1 cellular context compared by ENCODE assay signal in genomic region chr20:2651772-2652723, GRCh38.
A peak's percentile ranks its signal among the peaks of the same experiment; 100 is the strongest.
TF ChIP-seq lines count a peak whose summit lies in the region.

Gene NOP56, plus strand, starts transcription at chr20:2652632. Its CDS starts 29 bp downstream, at chr20:2652661.

TF ChIP-seq in K562, 482 proteins besides CTCF, POLR2A, EP300 and RAD21 (continued from another document and continues in another):
- TF ChIP-seq, protein P1, sequence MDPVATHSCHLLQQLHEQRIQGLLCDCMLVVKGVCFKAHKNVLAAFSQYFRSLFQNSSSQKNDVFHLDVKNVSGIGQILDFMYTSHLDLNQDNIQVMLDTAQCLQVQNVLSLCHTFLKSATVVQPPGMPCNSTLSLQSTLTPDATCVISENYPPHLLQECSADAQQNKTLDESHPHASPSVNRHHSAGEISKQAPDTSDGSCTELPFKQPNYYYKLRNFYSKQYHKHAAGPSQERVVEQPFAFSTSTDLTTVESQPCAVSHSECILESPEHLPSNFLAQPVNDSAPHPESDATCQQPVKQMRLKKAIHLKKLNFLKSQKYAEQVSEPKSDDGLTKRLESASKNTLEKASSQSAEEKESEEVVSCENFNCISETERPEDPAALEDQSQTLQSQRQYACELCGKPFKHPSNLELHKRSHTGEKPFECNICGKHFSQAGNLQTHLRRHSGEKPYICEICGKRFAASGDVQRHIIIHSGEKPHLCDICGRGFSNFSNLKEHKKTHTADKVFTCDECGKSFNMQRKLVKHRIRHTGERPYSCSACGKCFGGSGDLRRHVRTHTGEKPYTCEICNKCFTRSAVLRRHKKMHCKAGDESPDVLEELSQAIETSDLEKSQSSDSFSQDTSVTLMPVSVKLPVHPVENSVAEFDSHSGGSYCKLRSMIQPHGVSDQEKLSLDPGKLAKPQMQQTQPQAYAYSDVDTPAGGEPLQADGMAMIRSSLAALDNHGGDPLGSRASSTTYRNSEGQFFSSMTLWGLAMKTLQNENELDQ (CRISPR knock-in tag; IDR thresholded peaks at IDR 0.05; ENCODE audit: borderline replicate concordance): no peak
- TF ChIP-seq, protein P2, sequence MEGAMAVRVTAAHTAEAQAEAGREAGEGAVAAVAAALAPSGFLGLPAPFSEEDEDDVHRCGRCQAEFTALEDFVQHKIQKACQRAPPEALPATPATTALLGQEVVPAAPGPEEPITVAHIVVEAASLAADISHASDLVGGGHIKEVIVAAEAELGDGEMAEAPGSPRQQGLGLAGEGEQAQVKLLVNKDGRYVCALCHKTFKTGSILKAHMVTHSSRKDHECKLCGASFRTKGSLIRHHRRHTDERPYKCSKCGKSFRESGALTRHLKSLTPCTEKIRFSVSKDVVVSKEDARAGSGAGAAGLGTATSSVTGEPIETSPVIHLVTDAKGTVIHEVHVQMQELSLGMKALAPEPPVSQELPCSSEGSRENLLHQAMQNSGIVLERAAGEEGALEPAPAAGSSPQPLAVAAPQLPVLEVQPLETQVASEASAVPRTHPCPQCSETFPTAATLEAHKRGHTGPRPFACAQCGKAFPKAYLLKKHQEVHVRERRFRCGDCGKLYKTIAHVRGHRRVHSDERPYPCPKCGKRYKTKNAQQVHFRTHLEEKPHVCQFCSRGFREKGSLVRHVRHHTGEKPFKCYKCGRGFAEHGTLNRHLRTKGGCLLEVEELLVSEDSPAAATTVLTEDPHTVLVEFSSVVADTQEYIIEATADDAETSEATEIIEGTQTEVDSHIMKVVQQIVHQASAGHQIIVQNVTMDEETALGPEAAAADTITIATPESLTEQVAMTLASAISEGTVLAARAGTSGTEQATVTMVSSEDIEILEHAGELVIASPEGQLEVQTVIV (CRISPR knock-in tag; IDR thresholded peaks at IDR 0.05; ENCODE audit: borderline replicate concordance): no peak
- TF ChIP-seq PTBP1 (IDR thresholded peaks at IDR 0.05; ENCODE audit: low read depth, low read length) (no peak), CCAR2 (IDR thresholded peaks at IDR 0.05; ENCODE audit: low read depth, low read length) (no peak), LARP7 (IDR thresholded peaks at IDR 0.05) (no peak), U2AF2 (optimal IDR thresholded peaks at IDR 0.05; ENCODE audit: low read depth, low read length) (no peak), SLC30A9 (CRISPR knock-in tag; IDR thresholded peaks at IDR 0.05) (no peak), NR0B1 (IDR thresholded peaks at IDR 0.05; ENCODE audit: partially characterized antibody) (no peak), ZBED1 (IDR thresholded peaks at IDR 0.05) (no peak), SIN3A (IDR thresholded peaks at IDR 0.05; ENCODE audit: borderline replicate concordance in 2 of 2, control insufficient read depth in 1 of 2, low read depth in 2 of 2, low read length in 2 of 2) (peak; percentile 40 to 91; a peak in 3 of 4 replicates), E2F4 (CRISPR knock-in tag; IDR thresholded peaks at IDR 0.05; ENCODE audit: low read depth) (no peak), TCF7L2 (IDR thresholded peaks at IDR 0.05; ENCODE audit: low read depth, low read length) (peak; percentile 93), ZNF124 (CRISPR knock-in tag; IDR thresholded peaks at IDR 0.05) (no peak), SRSF1 (IDR thresholded peaks at IDR 0.05; ENCODE audit: low read depth, low read length) (peak; percentile 42; the same call in 1 of the 2 replicates), ERF (CRISPR knock-in tag; IDR thresholded peaks at IDR 0.05) (no peak), EZH2 (IDR thresholded peaks at IDR 0.05; ENCODE audit: borderline replicate concordance, low read depth, low read length) (no peak), PCBP2 (IDR thresholded peaks at IDR 0.05; ENCODE audit: low read depth, low read length, poor library complexity, severe bottlenecking) (peak; percentile 9), ZNF695 (CRISPR knock-in tag; IDR thresholded peaks at IDR 0.05) (no peak), ZBTB43 (CRISPR knock-in tag; IDR thresholded peaks at IDR 0.05) (no peak), ZNF57 (CRISPR knock-in tag; IDR thresholded peaks at IDR 0.05) (no peak), KLF16 (IDR thresholded peaks at IDR 0.05) (no peak), ZBTB12 (CRISPR knock-in tag; IDR thresholded peaks at IDR 0.05) (no peak), PHF8 (IDR thresholded peaks at IDR 0.05; ENCODE audit: borderline replicate concordance, low read length) (peak; percentile 92; the same call in 1 of the 2 replicates), PML (IDR thresholded peaks at IDR 0.05; ENCODE audit: low read length) (no peak), SIN3B (IDR thresholded peaks at IDR 0.05; ENCODE audit: low read depth) (no peak; the same call in 1 of the 2 replicates), JUNB (CRISPR knock-in tag; conservative IDR thresholded peaks at IDR 0.05) (no peak), ZNF324 (CRISPR knock-in tag; IDR thresholded peaks at IDR 0.05) (no peak), DNMT1 (IDR thresholded peaks at IDR 0.05) (no peak), ZNF766 (CRISPR knock-in tag; conservative IDR thresholded peaks at IDR 0.05) (no peak), ZFX (CRISPR knock-in tag; IDR thresholded peaks at IDR 0.05) (peak; percentile 93), ZNF583 (CRISPR knock-in tag; IDR thresholded peaks at IDR 0.05) (no peak), SETDB1 (IDR thresholded peaks at IDR 0.05; ENCODE audit: low read length) (no peak), TFE3 (CRISPR knock-in tag; IDR thresholded peaks at IDR 0.05) (no peak), NCOA2 (IDR thresholded peaks at IDR 0.05; ENCODE audit: partially characterized antibody in 2 of 2) (no peak), PHF21A (IDR thresholded peaks at IDR 0.05; ENCODE audit: borderline replicate concordance, low read depth) (no peak), SAFB2 (IDR thresholded peaks at IDR 0.05; ENCODE audit: borderline replicate concordance, low read depth, low read length, severe bottlenecking) (no peak), MEF2D (tag; conservative IDR thresholded peaks at IDR 0.05; ENCODE audit: low read depth) (no peak), MTA2 (IDR thresholded peaks at IDR 0.05; ENCODE audit: low read depth) (no peak)
- TF ChIP-seq, protein P3, sequence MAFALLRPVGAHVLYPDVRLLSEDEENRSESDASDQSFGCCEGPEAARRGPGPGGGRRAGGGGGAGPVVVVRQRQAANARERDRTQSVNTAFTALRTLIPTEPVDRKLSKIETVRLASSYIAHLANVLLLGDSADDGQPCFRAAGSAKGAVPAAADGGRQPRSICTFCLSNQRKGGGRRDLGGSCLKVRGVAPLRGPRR (CRISPR knock-in tag; IDR thresholded peaks at IDR 0.05): no peak
- TF ChIP-seq, protein P4, sequence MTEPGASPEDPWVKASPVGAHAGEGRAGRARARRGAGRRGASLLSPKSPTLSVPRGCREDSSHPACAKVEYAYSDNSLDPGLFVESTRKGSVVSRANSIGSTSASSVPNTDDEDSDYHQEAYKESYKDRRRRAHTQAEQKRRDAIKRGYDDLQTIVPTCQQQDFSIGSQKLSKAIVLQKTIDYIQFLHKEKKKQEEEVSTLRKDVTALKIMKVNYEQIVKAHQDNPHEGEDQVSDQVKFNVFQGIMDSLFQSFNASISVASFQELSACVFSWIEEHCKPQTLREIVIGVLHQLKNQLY (CRISPR knock-in tag; conservative IDR thresholded peaks at IDR 0.05): no peak
- TF ChIP-seq, protein P5, sequence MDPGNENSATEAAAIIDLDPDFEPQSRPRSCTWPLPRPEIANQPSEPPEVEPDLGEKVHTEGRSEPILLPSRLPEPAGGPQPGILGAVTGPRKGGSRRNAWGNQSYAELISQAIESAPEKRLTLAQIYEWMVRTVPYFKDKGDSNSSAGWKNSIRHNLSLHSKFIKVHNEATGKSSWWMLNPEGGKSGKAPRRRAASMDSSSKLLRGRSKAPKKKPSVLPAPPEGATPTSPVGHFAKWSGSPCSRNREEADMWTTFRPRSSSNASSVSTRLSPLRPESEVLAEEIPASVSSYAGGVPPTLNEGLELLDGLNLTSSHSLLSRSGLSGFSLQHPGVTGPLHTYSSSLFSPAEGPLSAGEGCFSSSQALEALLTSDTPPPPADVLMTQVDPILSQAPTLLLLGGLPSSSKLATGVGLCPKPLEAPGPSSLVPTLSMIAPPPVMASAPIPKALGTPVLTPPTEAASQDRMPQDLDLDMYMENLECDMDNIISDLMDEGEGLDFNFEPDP (CRISPR knock-in tag; IDR thresholded peaks at IDR 0.05): no peak
- TF ChIP-seq, protein P6, sequence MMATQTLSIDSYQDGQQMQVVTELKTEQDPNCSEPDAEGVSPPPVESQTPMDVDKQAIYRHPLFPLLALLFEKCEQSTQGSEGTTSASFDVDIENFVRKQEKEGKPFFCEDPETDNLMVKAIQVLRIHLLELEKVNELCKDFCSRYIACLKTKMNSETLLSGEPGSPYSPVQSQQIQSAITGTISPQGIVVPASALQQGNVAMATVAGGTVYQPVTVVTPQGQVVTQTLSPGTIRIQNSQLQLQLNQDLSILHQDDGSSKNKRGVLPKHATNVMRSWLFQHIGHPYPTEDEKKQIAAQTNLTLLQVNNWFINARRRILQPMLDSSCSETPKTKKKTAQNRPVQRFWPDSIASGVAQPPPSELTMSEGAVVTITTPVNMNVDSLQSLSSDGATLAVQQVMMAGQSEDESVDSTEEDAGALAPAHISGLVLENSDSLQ (IDR thresholded peaks at IDR 0.05): no peak
- TF ChIP-seq, protein P7, sequence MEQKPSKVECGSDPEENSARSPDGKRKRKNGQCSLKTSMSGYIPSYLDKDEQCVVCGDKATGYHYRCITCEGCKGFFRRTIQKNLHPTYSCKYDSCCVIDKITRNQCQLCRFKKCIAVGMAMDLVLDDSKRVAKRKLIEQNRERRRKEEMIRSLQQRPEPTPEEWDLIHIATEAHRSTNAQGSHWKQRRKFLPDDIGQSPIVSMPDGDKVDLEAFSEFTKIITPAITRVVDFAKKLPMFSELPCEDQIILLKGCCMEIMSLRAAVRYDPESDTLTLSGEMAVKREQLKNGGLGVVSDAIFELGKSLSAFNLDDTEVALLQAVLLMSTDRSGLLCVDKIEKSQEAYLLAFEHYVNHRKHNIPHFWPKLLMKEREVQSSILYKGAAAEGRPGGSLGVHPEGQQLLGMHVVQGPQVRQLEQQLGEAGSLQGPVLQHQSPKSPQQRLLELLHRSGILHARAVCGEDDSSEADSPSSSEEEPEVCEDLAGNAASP (IDR thresholded peaks at IDR 0.05): no peak
- TF ChIP-seq, protein P8, sequence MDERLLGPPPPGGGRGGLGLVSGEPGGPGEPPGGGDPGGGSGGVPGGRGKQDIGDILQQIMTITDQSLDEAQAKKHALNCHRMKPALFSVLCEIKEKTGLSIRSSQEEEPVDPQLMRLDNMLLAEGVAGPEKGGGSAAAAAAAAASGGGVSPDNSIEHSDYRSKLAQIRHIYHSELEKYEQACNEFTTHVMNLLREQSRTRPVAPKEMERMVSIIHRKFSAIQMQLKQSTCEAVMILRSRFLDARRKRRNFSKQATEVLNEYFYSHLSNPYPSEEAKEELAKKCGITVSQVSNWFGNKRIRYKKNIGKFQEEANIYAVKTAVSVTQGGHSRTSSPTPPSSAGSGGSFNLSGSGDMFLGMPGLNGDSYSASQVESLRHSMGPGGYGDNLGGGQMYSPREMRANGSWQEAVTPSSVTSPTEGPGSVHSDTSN (CRISPR knock-in tag; IDR thresholded peaks at IDR 0.05; ENCODE audit: low read depth): no peak
- TF ChIP-seq, protein P8 (tag; conservative IDR thresholded peaks at IDR 0.05; ENCODE audit: low read depth): no peak
